Comparison of ENCODE assay signal across 8 cellular contexts in the genomic region with DNA sequence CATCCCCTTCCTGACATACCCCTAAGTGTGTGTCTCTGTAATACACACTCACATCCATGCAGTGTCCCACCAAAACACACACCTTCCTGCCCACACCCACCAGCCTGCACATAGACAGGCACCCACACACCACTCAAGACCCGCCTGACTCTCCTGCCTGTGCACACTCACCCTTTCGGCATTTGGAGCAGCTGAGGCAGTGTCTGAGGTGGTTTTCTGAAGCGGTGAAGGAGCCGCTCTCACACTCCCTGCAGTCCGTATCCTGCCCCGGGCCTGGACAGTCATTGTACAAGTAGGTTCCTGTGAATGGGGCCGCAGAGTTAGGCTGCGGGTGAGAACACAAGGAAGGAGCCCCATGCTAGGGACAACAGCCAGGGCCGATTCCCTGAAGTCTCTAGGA. TPM values are rescaled to one million over a fixed set of nuclear protein-coding genes. Genes with fewer than 3 reads are reported as not detected.
A peak's percentile ranks its signal among the peaks of the same experiment; 100 is the strongest.
DNase-seq lines count a peak whose midpoint lies in the region; ATAC-seq and TF ChIP-seq lines count a peak whose summit lies in the region.

No MANE protein-coding gene starts in this region.

- WGBS in heart right ventricle, 2 donors: 76 to 85% methylated on average over 9 of the region's 9 CpGs

- H3K27me3 ChIP-seq in heart right ventricle (no peaks in the 10 kb centered on the region), ascending aorta (no peaks in the 10 kb centered on the region), vagina (no peaks in the 10 kb centered on the region), Karpas-422 (ENCODE audit: low read length) (no peaks in the 10 kb centered on the region)

- no peaks in the 10 kb centered on the region for H3K4me1 Mint-ChIP-seq in mesothelial cell of epicardium

- H3K36me3 ChIP-seq in heart right ventricle (peaks cover 7 to 83% (median 55%) of the 10 kb centered on the region in 9 donors), ascending aorta (peaks cover 59 to 63% of the 10 kb centered on the region in 2 donors), vagina (peaks cover 0 to 55% of the 10 kb centered on the region in 2 donors), Karpas-422 (ENCODE audit: insufficient read depth, low read length) (no peaks in the 10 kb centered on the region)

- intact Hi-C loops in heart right ventricle (cut with DNase I): loop anchor here in 4 of 10 donors (5.0 to 10.0 kb wide), 3 partner anchors 34 to 201 kb away; a partner anchor contains a TSS
- intact Hi-C loops in left cardiac atrium (cut with DNase I): loop anchor here in 1 of 2 donors (10.0 kb wide), 1 partner anchor 201 kb away; a partner anchor contains a TSS
- intact Hi-C loops in ascending aorta (cut with DNase I): no loop called here
- intact Hi-C loops in vagina (cut with DNase I): loop anchor here (5.0 kb wide), 1 partner anchor 129 kb away; no protein-coding TSS in a partner anchor

- peaks cover 31 to 100% (median 59%) of the 10 kb centered on the region in 9 donors for H3K4me1 ChIP-seq in heart right ventricle
- peaks cover 24 to 54% of the 10 kb centered on the region in 2 donors for H3K4me1 ChIP-seq in ascending aorta
- peaks cover 56% of the 10 kb centered on the region for H3K4me1 ChIP-seq in vagina
- peaks cover 38% of the 10 kb centered on the region for H3K4me1 ChIP-seq in Karpas-422 (ENCODE audit: low read length)

- TF ChIP-seq CTCF in heart right ventricle (IDR thresholded peaks at IDR 0.05) (no peak), ascending aorta (IDR thresholded peaks at IDR 0.05) (no peak), mesothelial cell of epicardium (IDR thresholded peaks at IDR 0.05; ENCODE audit: unreplicated experiment) (no peak), vagina (IDR thresholded peaks at IDR 0.05) (no peak)

- no peaks in the 10 kb centered on the region for H3K9me2 ChIP-seq in Karpas-422 (replicated peaks; ENCODE audit: insufficient read depth, low read length)

- no peaks in the 10 kb centered on the region for H3K9me3 Mint-ChIP-seq in mesothelial cell of epicardium

- H3K4me3 Mint-ChIP-seq in mesothelial cell of epicardium: no peak overlapping the region

- no peak overlapping the region for H2AFZ ChIP-seq in Karpas-422 (ENCODE audit: low read length)

- H3K27ac Mint-ChIP-seq in mesothelial cell of epicardium: peak overlapping the region; percentile 71

- no peak overlapping the region for H3K4me3 ChIP-seq in heart right ventricle
- H3K4me3 ChIP-seq in ascending aorta: no peak overlapping the region
- H3K4me3 ChIP-seq in vagina: no peak overlapping the region
- no peak overlapping the region for H3K4me3 ChIP-seq in Karpas-422 (ENCODE audit: low read length)

- peak overlapping the region in 8 of 10 donors; percentile 93 to 100 (median 98) for H3K27ac ChIP-seq in heart right ventricle
- H3K27ac ChIP-seq in ascending aorta: peak overlapping the region; percentile 97 to 98
- H3K27ac ChIP-seq in vagina: peak overlapping the region; percentile 99
- H3K27ac ChIP-seq in Karpas-422 (ENCODE audit: low read length): no peak overlapping the region

- peaks cover 28% of the 10 kb centered on the region for H3K36me3 Mint-ChIP-seq in mesothelial cell of epicardium

- H3K9me3 ChIP-seq in heart right ventricle (no peaks in the 10 kb centered on the region), ascending aorta (no peaks in the 10 kb centered on the region), vagina (no peaks in the 10 kb centered on the region), Karpas-422 (ENCODE audit: low read length) (no peaks in the 10 kb centered on the region)

- no peak for TF ChIP-seq POLR2A in vagina (IDR thresholded peaks at IDR 0.05)

- no peak overlapping the region for H3K9ac ChIP-seq in Karpas-422 (ENCODE audit: low read length)

- no peaks in the 10 kb centered on the region for H3K27me3 Mint-ChIP-seq in mesothelial cell of epicardium (ENCODE audit: low read depth)

- no peaks in the 10 kb centered on the region for H3K79me2 ChIP-seq in Karpas-422 (ENCODE audit: low read length)

- H3K4me2 ChIP-seq in Karpas-422 (ENCODE audit: low read depth, low read length, poor library complexity, severe bottlenecking): no peak overlapping the region

- ATAC-seq in heart right ventricle (no peak), left cardiac atrium (no peak), HG03378 (IDR thresholded peaks at IDR 0.05; ENCODE audit: unreplicated experiment) (no peak)

- DNase-seq in heart right ventricle (no peak), left cardiac atrium (no peak), ascending aorta (ENCODE audit: low spot score in 2 of 2) (no peak), mesothelial cell of epicardium (ENCODE audit: low spot score in 2 of 2, unreplicated experiment in 2 of 2) (no peak), vagina (ENCODE audit: extremely low spot score in 2 of 2) (no peak), Karpas-422 (no peak), foreskin melanocyte (no peak)

- peaks cover 32% of the 10 kb centered on the region for H4K20me1 ChIP-seq in Karpas-422 (ENCODE audit: insufficient read depth, low read depth, low read length)

RNA-seq across cellular contexts. Expression of a gene that starts 8.3 kb away (rescaled TPM):
- total RNA-seq in heart right ventricle (100 to 1,000 TPM in 1 of 10 donors, 10 to 100 TPM in 9; 29.4 to 100 (median 39.2) TPM), left cardiac atrium (100 to 1,000 TPM in 1 of 2 donors, 10 to 100 TPM in 1; 89.6 to 117 TPM), ascending aorta (528 TPM), mesothelial cell of epicardium (65.4 to 70.4 TPM (median 68.9 TPM) in 3 replicates), vagina (271 TPM)
- 10 to 100 TPM; 34.4 to 75.7 TPM for polyA plus RNA-seq in heart right ventricle
- total RNA-seq in Karpas-422 (2014; rRNA removed; shearing (Covaris generic); ENCODE audit: low replicate concordance): 0.72 TPM in 1 of 2 replicates, not detected in the other

RNA-seq across cellular contexts. Expression of a gene that starts 23.1 kb away (rescaled TPM):
- total RNA-seq in heart right ventricle: 1 to 10 TPM in 2 of 10 donors, under 1 TPM in 3, not detected in 5; 0.13 to 1.9 (median 0.81) TPM
- polyA plus RNA-seq in heart right ventricle: 1 to 10 TPM; 1.1 to 1.6 TPM
- total RNA-seq in left cardiac atrium: 1 to 10 TPM; 5.0 to 6.8 TPM
- total RNA-seq in ascending aorta: not detected
- 16.1 to 18.3 TPM (median 16.4 TPM) in 3 replicates for total RNA-seq in mesothelial cell of epicardium
- total RNA-seq in vagina: 14.7 TPM
- total RNA-seq in Karpas-422 (2014; rRNA removed; shearing (Covaris generic); ENCODE audit: low replicate concordance): not detected in 2 replicates

RNA-seq across cellular contexts. Expression of a gene that starts 41.8 kb away (rescaled TPM):
- total RNA-seq in heart right ventricle (1 to 10 TPM in 1 of 10 donors, under 1 TPM in 5, not detected in 4; 0.17 to 1.1 (median 0.49) TPM), left cardiac atrium (1 to 10 TPM in 1 of 2 donors, under 1 TPM in 1; 0.85 to 3.5 TPM), ascending aorta (14.3 TPM), mesothelial cell of epicardium (20.1 to 21.5 TPM (median 20.3 TPM) in 3 replicates), vagina (55.2 TPM)
- under 1 TPM; 0.15 to 0.23 TPM for polyA plus RNA-seq in heart right ventricle
- total RNA-seq in Karpas-422 (2014; rRNA removed; shearing (Covaris generic); ENCODE audit: low replicate concordance): not detected in 2 replicates

RNA-seq across cellular contexts. Expression of a gene that starts 50.4 kb away (rescaled TPM):
- total RNA-seq in heart right ventricle (10 to 100 TPM; 14.1 to 49.1 (median 20.8) TPM), left cardiac atrium (10 to 100 TPM; 40.4 to 66.6 TPM), ascending aorta (284 TPM), mesothelial cell of epicardium (61.7 to 68.1 TPM (median 66.8 TPM) in 3 replicates), vagina (146 TPM)
- polyA plus RNA-seq in heart right ventricle: 10 to 100 TPM; 37.5 to 38.3 TPM
- total RNA-seq in Karpas-422 (2014; rRNA removed; shearing (Covaris generic); ENCODE audit: low replicate concordance): not detected in 2 replicates

Comparison
In these comparisons a context has a peak if more than half of its experiments do, and no peak if none do; other contexts are left out.
1. RNA of a gene that starts 8.3 kb away (total RNA-seq): 528 TPM in ascending aorta (single experiment), 271 TPM in vagina (single experiment), 89.6 to 117 TPM in left cardiac atrium, 65.4 to 70.4 TPM in mesothelial cell of epicardium and 29.4 to 100 TPM in heart right ventricle; 0.72 TPM in Karpas-422; every median in the first group is over 10 times any median in the second.